Comparison of ENCODE assay signal across 12 cellular contexts in genomic region chr20:46365483-46366215, GRCh38. TPM values are rescaled to one million over a fixed set of nuclear protein-coding genes. Genes with fewer than 3 reads are reported as not detected.
DNase-seq lines count a peak whose midpoint lies in the region; ATAC-seq and TF ChIP-seq lines count a peak whose summit lies in the region.
"Had no signal": no experiment of that assay in that cellular context is flagged by ENCODE, and none has a peak within 500 bp of the region (broad histone marks: within the 10 kb centered on the region; RNA-seq: fewer than 3 reads in every experiment).

No MANE protein-coding gene starts in this region.

- H3K4me3 Mint-ChIP-seq in activated CD8-positive, alpha-beta memory T cell treated with anti-CD3 and anti-CD28 coated beads, Interleukin-2, amount 10 ng/mL, durations not matched to agents 7 days and 5 days: no peak overlapping the region
- H3K4me3 Mint-ChIP-seq in WTC11: peak overlapping the region; percentile 91
- peak overlapping the region in 1 of 2 donors; percentile 13 for H3K4me3 Mint-ChIP-seq in effector memory CD8-positive, alpha-beta T cell
- peak overlapping the region; percentile 80 for H3K4me3 Mint-ChIP-seq in progenitor cell of endocrine pancreas (ENCODE audit: low read depth)

- no peaks in the 10 kb centered on the region for H3K9me3 Mint-ChIP-seq in activated CD8-positive, alpha-beta memory T cell treated with anti-CD3 and anti-CD28 coated beads, Interleukin-2, amount 10 ng/mL, durations not matched to agents 7 days and 5 days (ENCODE audit: low read depth)
- no peaks in the 10 kb centered on the region for H3K9me3 Mint-ChIP-seq in WTC11
- no peaks in the 10 kb centered on the region for H3K9me3 Mint-ChIP-seq in effector memory CD8-positive, alpha-beta T cell
- no peaks in the 10 kb centered on the region for H3K9me3 Mint-ChIP-seq in progenitor cell of endocrine pancreas (ENCODE audit: low read depth)

- H3K27ac Mint-ChIP-seq in activated CD8-positive, alpha-beta memory T cell treated with anti-CD3 and anti-CD28 coated beads, Interleukin-2, amount 10 ng/mL, durations not matched to agents 7 days and 5 days: peak overlapping the region; percentile 63
- H3K27ac Mint-ChIP-seq in WTC11: no peak overlapping the region
- H3K27ac Mint-ChIP-seq in effector memory CD8-positive, alpha-beta T cell: peak overlapping the region; percentile 86 to 96
- peak overlapping the region; percentile 36 for H3K27ac Mint-ChIP-seq in progenitor cell of endocrine pancreas

- H3K4me1 Mint-ChIP-seq in activated CD8-positive, alpha-beta memory T cell treated with anti-CD3 and anti-CD28 coated beads, Interleukin-2, amount 10 ng/mL, durations not matched to agents 7 days and 5 days: peaks cover 71% of the 10 kb centered on the region
- peaks cover 13% of the 10 kb centered on the region for H3K4me1 Mint-ChIP-seq in WTC11
- peaks cover 47 to 48% of the 10 kb centered on the region in 2 donors for H3K4me1 Mint-ChIP-seq in effector memory CD8-positive, alpha-beta T cell (ENCODE audit: low read depth in 2 of 2)
- H3K4me1 Mint-ChIP-seq in progenitor cell of endocrine pancreas (ENCODE audit: low read depth): peaks cover 19% of the 10 kb centered on the region

- no peak for TF ChIP-seq CTCF in WTC11 (IDR thresholded peaks at IDR 0.05)
- no peak for TF ChIP-seq CTCF in progenitor cell of endocrine pancreas (IDR thresholded peaks at IDR 0.05; ENCODE audit: unreplicated experiment)

- POLR2A ChIA-PET in WTC11 (lab: Charles Lee): no interaction called here

- CTCF ChIA-PET in activated CD8-positive, alpha-beta memory T cell treated with anti-CD3 and anti-CD28 coated beads, Interleukin-2, amount 10 ng/mL, durations not matched to agents 7 days and 5 days (lab: Charles Lee): interaction anchor here (0.9 to 1.5 kb wide), 4 partner anchors 17 to 343 kb away, joined by 3 to 5 read pairs (median 3); no protein-coding TSS in a partner anchor
- CTCF ChIA-PET in WTC11 (lab: Charles Lee): interaction anchor here (0.9 to 2.2 kb wide), 6 partner anchors 10 to 266 kb away, joined by 3 to 16 read pairs (median 6); partner anchors contain the start of gene ELMO2

- peaks cover 52% of the 10 kb centered on the region for H3K36me3 Mint-ChIP-seq in activated CD8-positive, alpha-beta memory T cell treated with anti-CD3 and anti-CD28 coated beads, Interleukin-2, amount 10 ng/mL, durations not matched to agents 7 days and 5 days
- H3K36me3 Mint-ChIP-seq in WTC11 (peaks cover 35% of the 10 kb centered on the region), progenitor cell of endocrine pancreas (ENCODE audit: insufficient read depth) (peaks cover 20% of the 10 kb centered on the region)
- H3K36me3 Mint-ChIP-seq in effector memory CD8-positive, alpha-beta T cell (ENCODE audit: insufficient read depth): peaks cover 56% of the 10 kb centered on the region

- H3K27me3 Mint-ChIP-seq in activated CD8-positive, alpha-beta memory T cell treated with anti-CD3 and anti-CD28 coated beads, Interleukin-2, amount 10 ng/mL, durations not matched to agents 7 days and 5 days: no peaks in the 10 kb centered on the region
- H3K27me3 Mint-ChIP-seq in WTC11 (ENCODE audit: low read depth) (no peaks in the 10 kb centered on the region), progenitor cell of endocrine pancreas (no peaks in the 10 kb centered on the region)
- no peaks in the 10 kb centered on the region for H3K27me3 Mint-ChIP-seq in effector memory CD8-positive, alpha-beta T cell

- no peak for ATAC-seq in activated CD8-positive, alpha-beta memory T cell treated with anti-CD3 and anti-CD28 coated beads, Interleukin-2, amount 10 ng/mL, durations not matched to agents 7 days and 5 days
- ATAC-seq in WTC11: no peak
- ATAC-seq in effector memory CD8-positive, alpha-beta T cell (replicated peaks): no peak
- ATAC-seq in HG02571 (IDR thresholded peaks at IDR 0.05; ENCODE audit: unreplicated experiment): no peak
- ATAC-seq in GM21786 (IDR thresholded peaks at IDR 0.05; ENCODE audit: unreplicated experiment): no peak

- no peak for DNase-seq in activated CD8-positive, alpha-beta memory T cell treated with anti-CD3 and anti-CD28 coated beads, Interleukin-2, amount 10 ng/mL, durations not matched to agents 7 days and 5 days
- DNase-seq in activated CD8-positive, alpha-beta memory T cell treated with anti-CD3 and anti-CD28 coated beads, Interleukin-2, amount 50 U/mL, for 4 hours: no peak
- no peak for DNase-seq in WTC11 (ENCODE audit: low spot score)
- no peak for DNase-seq in effector memory CD8-positive, alpha-beta T cell
- no peak for DNase-seq in progenitor cell of endocrine pancreas (ENCODE audit: low spot score, unreplicated experiment)
- DNase-seq in SW480 (ENCODE audit: low spot score): no peak
- DNase-seq: ACHN; activated effector memory CD4-positive, alpha-beta T cell treated with anti-CD3 and anti-CD28 coated beads, Interleukin-2, amount 50 U/mL, for 16 hours; esophagus squamous epithelium; SJCRH30 had no signal

TF ChIP-seq in WTC11, 78 proteins besides CTCF, POLR2A, EP300 and RAD21:
- TF ChIP-seq NR1H2 (CRISPR knock-in tag; IDR thresholded peaks at IDR 0.05): no peak
- no peak for TF ChIP-seq ZNF423 (CRISPR knock-in tag; IDR thresholded peaks at IDR 0.05)
- no peak for TF ChIP-seq ZNF263 (CRISPR knock-in tag; IDR thresholded peaks at IDR 0.05; ENCODE audit: low read depth)
- TF ChIP-seq, protein P1, sequence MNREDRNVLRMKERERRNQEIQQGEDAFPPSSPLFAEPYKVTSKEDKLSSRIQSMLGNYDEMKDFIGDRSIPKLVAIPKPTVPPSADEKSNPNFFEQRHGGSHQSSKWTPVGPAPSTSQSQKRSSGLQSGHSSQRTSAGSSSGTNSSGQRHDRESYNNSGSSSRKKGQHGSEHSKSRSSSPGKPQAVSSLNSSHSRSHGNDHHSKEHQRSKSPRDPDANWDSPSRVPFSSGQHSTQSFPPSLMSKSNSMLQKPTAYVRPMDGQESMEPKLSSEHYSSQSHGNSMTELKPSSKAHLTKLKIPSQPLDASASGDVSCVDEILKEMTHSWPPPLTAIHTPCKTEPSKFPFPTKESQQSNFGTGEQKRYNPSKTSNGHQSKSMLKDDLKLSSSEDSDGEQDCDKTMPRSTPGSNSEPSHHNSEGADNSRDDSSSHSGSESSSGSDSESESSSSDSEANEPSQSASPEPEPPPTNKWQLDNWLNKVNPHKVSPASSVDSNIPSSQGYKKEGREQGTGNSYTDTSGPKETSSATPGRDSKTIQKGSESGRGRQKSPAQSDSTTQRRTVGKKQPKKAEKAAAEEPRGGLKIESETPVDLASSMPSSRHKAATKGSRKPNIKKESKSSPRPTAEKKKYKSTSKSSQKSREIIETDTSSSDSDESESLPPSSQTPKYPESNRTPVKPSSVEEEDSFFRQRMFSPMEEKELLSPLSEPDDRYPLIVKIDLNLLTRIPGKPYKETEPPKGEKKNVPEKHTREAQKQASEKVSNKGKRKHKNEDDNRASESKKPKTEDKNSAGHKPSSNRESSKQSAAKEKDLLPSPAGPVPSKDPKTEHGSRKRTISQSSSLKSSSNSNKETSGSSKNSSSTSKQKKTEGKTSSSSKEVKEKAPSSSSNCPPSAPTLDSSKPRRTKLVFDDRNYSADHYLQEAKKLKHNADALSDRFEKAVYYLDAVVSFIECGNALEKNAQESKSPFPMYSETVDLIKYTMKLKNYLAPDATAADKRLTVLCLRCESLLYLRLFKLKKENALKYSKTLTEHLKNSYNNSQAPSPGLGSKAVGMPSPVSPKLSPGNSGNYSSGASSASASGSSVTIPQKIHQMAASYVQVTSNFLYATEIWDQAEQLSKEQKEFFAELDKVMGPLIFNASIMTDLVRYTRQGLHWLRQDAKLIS (CRISPR knock-in tag; IDR thresholded peaks at IDR 0.05; ENCODE audit: borderline replicate concordance): no peak

RNA-seq across cellular contexts. Expression of gene ELMO2, which starts 40.8 kb away (rescaled TPM):
- 10 to 100 TPM; 80.3 to 85.5 TPM for total RNA-seq in activated CD8-positive, alpha-beta memory T cell treated with anti-CD3 and anti-CD28 coated beads, Interleukin-2, amount 10 ng/mL, durations not matched to agents 7 days and 5 days
- total RNA-seq in WTC11 (2021): 28.4 to 35.5 TPM (median 32.3 TPM) in 3 replicates
- total RNA-seq in progenitor cell of endocrine pancreas: 77.2 and 79.6 TPM in 2 replicates

RNA-seq across cellular contexts. Expression of gene CDH22, which starts 57.4 kb away (rescaled TPM):
- total RNA-seq in activated CD8-positive, alpha-beta memory T cell treated with anti-CD3 and anti-CD28 coated beads, Interleukin-2, amount 10 ng/mL, durations not matched to agents 7 days and 5 days: not detected
- total RNA-seq in WTC11 (2021) (0.13 to 0.16 TPM (median 0.16 TPM) in 3 replicates), progenitor cell of endocrine pancreas (0.14 and 0.20 TPM in 2 replicates)
